In genomic region chr12:10154145-10154496, GRCh38 we compare ENCODE assay signal across 8 cellular contexts. TPM values are rescaled to one million over a fixed set of nuclear protein-coding genes. Genes with fewer than 3 reads are reported as not detected.
A peak's percentile ranks its signal among the peaks of the same experiment; 100 is the strongest.
DNase-seq lines count a peak whose midpoint lies in the region; ATAC-seq and TF ChIP-seq lines count a peak whose summit lies in the region.

No MANE protein-coding gene starts in this region.

- POLR2A ChIA-PET in Caco-2 (lab: Charles Lee): interaction anchor here (0.6 kb wide), 1 partner anchor 16 kb away, joined by 3 read pairs; no protein-coding TSS in a partner anchor

- no peak for TF ChIP-seq POLR2A in ovary (IDR thresholded peaks at IDR 0.05)

- H3K4me3 Mint-ChIP-seq in Caco-2 (ENCODE audit: unreplicated experiment): peak overlapping the region; percentile 77

- H3K27ac ChIP-seq in ovary: no peak overlapping the region

- H3K4me3 ChIP-seq in Caco-2 (ENCODE audit: low read depth, low read length): no peak overlapping the region
- H3K4me3 ChIP-seq in fibroblast of pulmonary artery (replicated peaks; ENCODE audit: low read depth, low read length): peak overlapping the region; percentile 59
- H3K4me3 ChIP-seq in ovary: peak overlapping the region; percentile 46

- H3K9me3 ChIP-seq in Caco-2 (no peaks in the 10 kb centered on the region; the same call in 1 of the 2 replicates), ovary (no peaks in the 10 kb centered on the region)

- 69% methylated on average over 6 of the region's 6 CpGs for WGBS in ovary, 3 donors

- peaks cover 40% of the 10 kb centered on the region for H3K36me3 Mint-ChIP-seq in Caco-2 (ENCODE audit: insufficient read depth, unreplicated experiment)

- no peaks in the 10 kb centered on the region for H3K36me3 ChIP-seq in Caco-2 (ENCODE audit: control insufficient read depth, insufficient read depth, low read length)
- no peaks in the 10 kb centered on the region for H3K36me3 ChIP-seq in ovary

- H3K27me3 Mint-ChIP-seq in Caco-2 (ENCODE audit: insufficient read depth, unreplicated experiment): no peaks in the 10 kb centered on the region

- ATAC-seq in SK-N-SH treated with all-trans-retinoic acid at 6 μM for 48 hours (peak; percentile 27; the same call in 2 of the 3 replicates), GM21423 (IDR thresholded peaks at IDR 0.05; ENCODE audit: unreplicated experiment) (no peak), HG03045 (IDR thresholded peaks at IDR 0.05; ENCODE audit: unreplicated experiment) (no peak)

- no peak for TF ChIP-seq EP300 in ovary (IDR thresholded peaks at IDR 0.05)

- no TSS peak for BruUV-seq in Caco-2 (replicated peaks; lab: Mats Ljungman, UMichigan)

- DNase-seq in Caco-2: no peak
- DNase-seq in fibroblast of pulmonary artery (ENCODE audit: low read depth): no peak
- DNase-seq in ovary: no peak
- no peak for DNase-seq in UCSD-AML1 (lab: John Stamatoyannopoulos, UW; ENCODE audit: unreplicated experiment)
- DNase-seq in posterior vena cava (ENCODE audit: low spot score): no peak

- H3K4me1 ChIP-seq in Caco-2 (peaks cover 5% of the 10 kb centered on the region; the same call in 1 of the 2 replicates), ovary (ENCODE audit: insufficient read depth) (no peaks in the 10 kb centered on the region)

- H3K4me1 Mint-ChIP-seq in Caco-2 (ENCODE audit: low read depth, unreplicated experiment): peaks cover 6% of the 10 kb centered on the region

- H3K27ac Mint-ChIP-seq in Caco-2 (ENCODE audit: unreplicated experiment): peak overlapping the region; percentile 77

- CTCF ChIA-PET in Caco-2 (lab: Charles Lee): interaction anchor here (0.6 to 1.7 kb wide), 5 partner anchors 15 to 60 kb away, joined by 3 to 9 read pairs (median 5); partner anchors contain the start of gene GABARAPL1

- no peaks in the 10 kb centered on the region for H3K9me3 Mint-ChIP-seq in Caco-2 (ENCODE audit: unreplicated experiment)

- H3K27me3 ChIP-seq in Caco-2 (replicated peaks; ENCODE audit: control insufficient read depth, insufficient read depth, low read length) (no peaks in the 10 kb centered on the region), ovary (no peaks in the 10 kb centered on the region)

- TF ChIP-seq CTCF in Caco-2 (IDR thresholded peaks at IDR 0.05; ENCODE audit: insufficient read depth in 1 of 2, low read depth in 1 of 2, low read length in 1 of 2, severe bottlenecking in 1 of 2, unreplicated experiment in 1 of 2) (no peak), fibroblast of pulmonary artery (IDR thresholded peaks at IDR 0.05; ENCODE audit: low read length, missing control alignments) (no peak), ovary (IDR thresholded peaks at IDR 0.05) (no peak)

- intact Hi-C loops in Caco-2 (cut with micrococcal nuclease; ENCODE audit: unreplicated experiment): no loop called here
- intact Hi-C loops in ovary (cut with DNase I): no loop called here
- intact Hi-C loops in posterior vena cava (cut with DNase I): no loop called here

TF ChIP-seq in SK-N-SH treated with all-trans-retinoic acid at 6 μM for 48 hours, 23 proteins besides CTCF, POLR2A, EP300 and RAD21:
- TF ChIP-seq ZFP3 (CRISPR knock-in tag; IDR thresholded peaks at IDR 0.05): no peak
- TF ChIP-seq ESRRG (CRISPR knock-in tag; IDR thresholded peaks at IDR 0.05): no peak
- TF ChIP-seq ZNF8 (CRISPR knock-in tag; IDR thresholded peaks at IDR 0.05): no peak
- TF ChIP-seq CSRNP3 (CRISPR knock-in tag; IDR thresholded peaks at IDR 0.05): no peak

RNA-seq across cellular contexts. Expression of gene OLR1, which starts 17.8 kb away (rescaled TPM):
- 176 and 183 TPM in 2 replicates for total RNA-seq in Caco-2 (2022)
- 10 to 100 TPM in 1 of 7 donors, 1 to 10 TPM in 3, under 1 TPM in 3; 0.71 to 12.3 (median 1.1) TPM for total RNA-seq in ovary
- polyA plus RNA-seq in ovary: under 1 TPM; 0.10 to 0.48 TPM
- under 1 TPM in 1 of 2 donors, not detected in 1; 0.71 TPM for total RNA-seq in posterior vena cava

RNA-seq across cellular contexts. Expression of gene CLEC7A, which starts 24.1 kb away (rescaled TPM):
- total RNA-seq in Caco-2 (2022) (not detected in 2 replicates), ovary (10 to 100 TPM in 1 of 7 donors, 1 to 10 TPM in 6; 2.9 to 12.7 (median 3.7) TPM), posterior vena cava (10 to 100 TPM; 19.4 to 29.2 TPM)
- polyA plus RNA-seq in ovary: 1 to 10 TPM; 1.9 to 3.4 TPM

RNA-seq across cellular contexts. Expression of gene TMEM52B, which starts 24.7 kb away (rescaled TPM):
- total RNA-seq in Caco-2 (2022) (41.8 and 46.0 TPM in 2 replicates), ovary (under 1 TPM in 2 of 7 donors, not detected in 5; 0.07 to 0.69 TPM), posterior vena cava (not detected)
- under 1 TPM; 0.04 to 0.10 TPM for polyA plus RNA-seq in ovary

RNA-seq across cellular contexts. Expression of gene CLEC1A, which starts 55.3 kb away (rescaled TPM):
- total RNA-seq in Caco-2 (2022) (not detected in 2 replicates), ovary (10 to 100 TPM in 1 of 7 donors, 1 to 10 TPM in 6; 1.5 to 11.5 (median 4.1) TPM), posterior vena cava (1 to 10 TPM; 5.2 to 5.9 TPM)
- 10 to 100 TPM in 1 of 2 donors, 1 to 10 TPM in 1; 4.8 to 13.8 TPM for polyA plus RNA-seq in ovary

RNA-seq across cellular contexts. Expression of gene GABARAPL1, which starts 58.6 kb away (rescaled TPM):
- total RNA-seq in Caco-2 (2022): 106 TPM in 2 replicates
- total RNA-seq in ovary: 100 to 1,000 TPM in 2 of 7 donors, 10 to 100 TPM in 5; 53.1 to 139 (median 96.1) TPM
- 100 to 1,000 TPM in 1 of 2 donors, 10 to 100 TPM in 1; 58.7 to 186 TPM for polyA plus RNA-seq in ovary
- total RNA-seq in posterior vena cava: 10 to 100 TPM; 73.5 to 77.0 TPM

Comparison
In these comparisons a context has a peak if more than half of its experiments do, and no peak if none do; other contexts are left out.
1. RNA of gene OLR1, which starts 17.8 kb away (total RNA-seq): 176 to 183 TPM in Caco-2; 0.71 to 12.3 TPM in ovary and 0.71 TPM in posterior vena cava; every median in the first group is over 10 times any median in the second.
2. RNA of gene TMEM52B, which starts 24.7 kb away (total RNA-seq): 41.8 to 46.0 TPM in Caco-2; not detected in posterior vena cava and 0.07 to 0.69 TPM in ovary; every median in the first group is over 10 times any median in the second.